ENCODE assay signal across 10 cellular contexts in the genomic region with DNA sequence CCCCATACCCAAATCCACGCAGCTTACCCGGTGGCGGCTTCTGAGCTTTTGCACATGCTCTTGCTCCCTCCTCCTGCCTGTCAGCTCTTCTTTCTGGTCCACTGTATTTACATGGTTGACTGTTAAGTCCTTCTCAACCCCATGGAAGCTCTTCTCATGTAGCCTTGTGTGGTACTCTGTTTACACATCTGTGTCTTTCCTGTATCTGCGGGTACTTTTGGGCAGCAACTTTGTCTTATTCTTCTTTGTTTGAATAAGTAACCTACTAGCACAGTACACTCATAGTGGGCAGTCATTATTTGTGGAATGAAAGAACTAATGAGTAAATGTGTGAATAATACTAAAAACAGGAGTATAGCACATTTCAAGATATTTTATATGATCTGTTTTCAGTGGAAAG.
A peak's percentile ranks its signal among the peaks of the same experiment; 100 is the strongest.
DNase-seq lines count a peak whose midpoint lies in the region; ATAC-seq and TF ChIP-seq lines count a peak whose summit lies in the region.
"Had no signal": no experiment of that assay in that cellular context is flagged by ENCODE, and none has a peak within 500 bp of the region (broad histone marks: within the 10 kb centered on the region; RNA-seq: fewer than 3 reads in every experiment).

No MANE protein-coding gene starts in this region.

- TF ChIP-seq CTCF in nephron progenitor cell (IDR thresholded peaks at IDR 0.05) = no peak

- H3K4me3 Mint-ChIP-seq in nephron progenitor cell = no peak overlapping the region

- H3K27ac Mint-ChIP-seq in nephron progenitor cell = peak overlapping the region; percentile 38

- intact Hi-C loops in sciatic nerve (cut with DNase I) = no loop called here
- intact Hi-C loops in posterior cingulate gyrus (cut with DNase I) = no loop called here

- H3K4me1 Mint-ChIP-seq in nephron progenitor cell = peaks cover 1% of the 10 kb centered on the region

- H3K9me3 Mint-ChIP-seq in nephron progenitor cell = no peaks in the 10 kb centered on the region

- peak; percentile 79 to 87 for ATAC-seq in activated CD4-positive, CD25-positive, alpha-beta regulatory T cell treated with anti-CD3 and anti-CD28 coated beads, Interleukin-2, amount 50 U/mL, for 24 hours
- ATAC-seq in HG02610 (IDR thresholded peaks at IDR 0.05; ENCODE audit: unreplicated experiment) (peak; percentile 94), HG03571 (IDR thresholded peaks at IDR 0.05; ENCODE audit: unreplicated experiment) (peak; percentile 66), sciatic nerve (no peak)
- ATAC-seq: upper lobe of right lung had no signal

- peaks cover 26% of the 10 kb centered on the region for H3K36me3 Mint-ChIP-seq in nephron progenitor cell (ENCODE audit: low read depth)

- H3K27me3 Mint-ChIP-seq in nephron progenitor cell (ENCODE audit: low read depth, poor library complexity) = peaks cover 2% of the 10 kb centered on the region

- DNase-seq in activated CD4-positive, CD25-positive, alpha-beta regulatory T cell treated with anti-CD3 and anti-CD28 coated beads, Interleukin-2, amount 50 U/mL, for 72 hours = no peak
- DNase-seq in nephron progenitor cell (no peak), sciatic nerve (ENCODE audit: low spot score) (no peak), posterior cingulate gyrus (no peak)
- DNase-seq in stimulated activated CD4-positive, alpha-beta T cell treated with anti-CD3 and anti-CD28 coated beads, Interleukin-2, amount 100 ng/mL, for 48 hours = no peak
- DNase-seq: mammary epithelial cell, upper lobe of right lung had no signal
